ENCODE assay signal across 1 cellular context in the genomic region with DNA sequence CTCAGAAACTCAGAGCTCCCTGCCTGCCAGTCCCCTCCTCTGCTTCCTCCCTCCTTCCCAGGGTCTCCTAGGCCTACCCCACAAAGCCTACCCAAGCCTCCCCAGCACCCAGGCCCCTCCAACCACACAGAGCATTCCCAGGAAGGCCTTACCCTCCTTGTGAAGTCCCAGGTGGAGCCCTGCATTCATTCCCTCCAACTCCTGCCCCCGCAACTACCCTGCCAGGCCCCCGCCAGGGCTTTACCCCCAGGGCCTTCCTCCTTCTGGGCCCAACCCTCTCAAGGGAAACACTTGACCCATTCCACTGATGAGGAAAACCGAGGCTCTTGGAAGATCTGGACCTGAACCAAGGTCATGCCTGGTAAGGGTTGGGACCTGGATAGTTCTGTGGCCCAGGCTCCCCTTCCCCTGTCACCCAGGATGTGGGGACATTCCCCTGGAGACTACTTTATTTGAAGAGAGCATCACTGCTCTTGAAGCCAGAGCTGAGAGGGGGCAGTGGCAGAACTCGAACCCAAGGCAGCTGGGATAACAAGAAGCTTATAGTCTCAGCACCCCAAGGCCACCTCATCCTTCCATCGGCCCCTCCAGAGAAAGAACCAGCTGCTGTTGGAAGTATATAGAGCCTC.
TF ChIP-seq lines count a peak whose summit lies in the region.

No MANE protein-coding gene starts in this region.

TF ChIP-seq in IMR-90, 13 proteins besides CTCF, POLR2A, EP300 and RAD21 (continued from another document):
- no peak for TF ChIP-seq RFX5 (IDR thresholded peaks at IDR 0.05; ENCODE audit: low read depth, low read length)
- no peak for TF ChIP-seq CHD1 (IDR thresholded peaks at IDR 0.05; ENCODE audit: low read depth, low read length)
- TF ChIP-seq SMC3 (IDR thresholded peaks at IDR 0.05; ENCODE audit: low read depth, low read length) = no peak
- TF ChIP-seq FOS (IDR thresholded peaks at IDR 0.05; ENCODE audit: low read depth, low read length) = no peak
- TF ChIP-seq MAFK (IDR thresholded peaks at IDR 0.05; ENCODE audit: low read depth, low read length) = no peak
- TF ChIP-seq RCOR1 (IDR thresholded peaks at IDR 0.05; ENCODE audit: insufficient replicate concordance, low read length) = no peak
- TF ChIP-seq, protein P1, sequence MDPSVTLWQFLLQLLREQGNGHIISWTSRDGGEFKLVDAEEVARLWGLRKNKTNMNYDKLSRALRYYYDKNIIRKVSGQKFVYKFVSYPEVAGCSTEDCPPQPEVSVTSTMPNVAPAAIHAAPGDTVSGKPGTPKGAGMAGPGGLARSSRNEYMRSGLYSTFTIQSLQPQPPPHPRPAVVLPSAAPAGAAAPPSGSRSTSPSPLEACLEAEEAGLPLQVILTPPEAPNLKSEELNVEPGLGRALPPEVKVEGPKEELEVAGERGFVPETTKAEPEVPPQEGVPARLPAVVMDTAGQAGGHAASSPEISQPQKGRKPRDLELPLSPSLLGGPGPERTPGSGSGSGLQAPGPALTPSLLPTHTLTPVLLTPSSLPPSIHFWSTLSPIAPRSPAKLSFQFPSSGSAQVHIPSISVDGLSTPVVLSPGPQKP (IDR thresholded peaks at IDR 0.05; ENCODE audit: borderline replicate concordance, low read depth, low read length) = no peak
- TF ChIP-seq, protein P2, sequence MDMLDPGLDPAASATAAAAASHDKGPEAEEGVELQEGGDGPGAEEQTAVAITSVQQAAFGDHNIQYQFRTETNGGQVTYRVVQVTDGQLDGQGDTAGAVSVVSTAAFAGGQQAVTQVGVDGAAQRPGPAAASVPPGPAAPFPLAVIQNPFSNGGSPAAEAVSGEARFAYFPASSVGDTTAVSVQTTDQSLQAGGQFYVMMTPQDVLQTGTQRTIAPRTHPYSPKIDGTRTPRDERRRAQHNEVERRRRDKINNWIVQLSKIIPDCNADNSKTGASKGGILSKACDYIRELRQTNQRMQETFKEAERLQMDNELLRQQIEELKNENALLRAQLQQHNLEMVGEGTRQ (IDR thresholded peaks at IDR 0.05; ENCODE audit: low read depth, low read length) = no peak
- TF ChIP-seq MAZ (IDR thresholded peaks at IDR 0.05; ENCODE audit: borderline replicate concordance, low read depth, low read length) = no peak
- no peak for TF ChIP-seq MXI1 (IDR thresholded peaks at IDR 0.05; ENCODE audit: borderline replicate concordance, low read depth, low read length)
- TF ChIP-seq NFE2L2 (IDR thresholded peaks at IDR 0.05; ENCODE audit: low read depth, low read length) = no peak
- no peak for TF ChIP-seq BHLHE40 (IDR thresholded peaks at IDR 0.05; ENCODE audit: low read depth, low read length)
